In the genomic region with DNA sequence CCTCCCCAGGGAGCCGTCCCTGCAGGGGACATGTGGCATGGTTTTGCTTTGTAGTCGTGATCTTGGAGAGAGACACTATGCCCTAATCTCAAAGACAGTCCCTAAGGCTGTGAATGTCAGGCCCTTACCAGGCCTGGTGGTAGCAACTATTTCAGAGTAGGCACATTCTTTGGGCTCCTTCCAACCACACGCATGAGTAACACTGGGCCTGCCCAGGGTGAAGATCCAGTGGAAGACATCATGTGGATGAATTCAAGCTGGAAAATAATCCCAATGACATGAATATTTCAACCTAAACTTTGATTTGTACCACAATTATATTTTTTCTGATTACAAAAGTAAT, we compare ENCODE assay signal across 10 cellular contexts. TPM values are rescaled to one million over a fixed set of nuclear protein-coding genes. Genes with fewer than 3 reads are reported as not detected.
A peak's percentile ranks its signal among the peaks of the same experiment; 100 is the strongest.
DNase-seq lines count a peak whose midpoint lies in the region; ATAC-seq and TF ChIP-seq lines count a peak whose summit lies in the region.
"Had no signal": no experiment of that assay in that cellular context is flagged by ENCODE, and none has a peak within 500 bp of the region (broad histone marks: within the 10 kb centered on the region; RNA-seq: fewer than 3 reads in every experiment).

No MANE protein-coding gene starts in this region.

- no peaks in the 10 kb centered on the region for H3K36me3 Mint-ChIP-seq in dendritic cell treated with granulocyte-macrophage colony-stimulating factor and Interleukin-4, amounts not matched to agents 40 ng/mL and 50 ng/mL, for 4 days (ENCODE audit: low read depth)
- H3K36me3 Mint-ChIP-seq in CD4-positive, alpha-beta T cell (ENCODE audit: low read depth): no peaks in the 10 kb centered on the region

- peaks cover 21% of the 10 kb centered on the region for H3K27me3 Mint-ChIP-seq in dendritic cell treated with granulocyte-macrophage colony-stimulating factor and Interleukin-4, amounts not matched to agents 40 ng/mL and 50 ng/mL, for 4 days
- H3K27me3 Mint-ChIP-seq in CD4-positive, alpha-beta T cell: peaks cover 4% of the 10 kb centered on the region

- CTCF ChIA-PET in AG04449 (lab: Yijun Ruan, JAX): interaction anchor here (0.7 to 1.0 kb wide), 2 partner anchors 10 to 330 kb away, joined by 3 read pairs; no protein-coding TSS in a partner anchor
- CTCF ChIA-PET in CD4-positive, alpha-beta T cell (lab: Charles Lee): no interaction called here

- H3K4me3 Mint-ChIP-seq in dendritic cell treated with granulocyte-macrophage colony-stimulating factor and Interleukin-4, amounts not matched to agents 40 ng/mL and 50 ng/mL, for 4 days: no peak overlapping the region
- H3K4me3 Mint-ChIP-seq in CD4-positive, alpha-beta T cell: no peak overlapping the region

- no peaks in the 10 kb centered on the region for H3K27me3 ChIP-seq in CD4-positive, alpha-beta T cell (ENCODE audit: control insufficient read depth, insufficient read depth, low read length)

- no peaks in the 10 kb centered on the region for H3K9me3 ChIP-seq in CD4-positive, alpha-beta T cell (ENCODE audit: control insufficient read depth, low read length)
- H3K9me3 ChIP-seq: spleen had no signal

- H3K27ac ChIP-seq in CD4-positive, alpha-beta T cell (ENCODE audit: low read depth, low read length): no peak overlapping the region
- H3K27ac ChIP-seq: spleen had no signal

- no peaks in the 10 kb centered on the region for H3K9me3 Mint-ChIP-seq in dendritic cell treated with granulocyte-macrophage colony-stimulating factor and Interleukin-4, amounts not matched to agents 40 ng/mL and 50 ng/mL, for 4 days
- no peaks in the 10 kb centered on the region for H3K9me3 Mint-ChIP-seq in CD4-positive, alpha-beta T cell

- no peak overlapping the region for H3K4me3 ChIP-seq in AG04449 (ENCODE audit: low read depth, low read length)
- H3K4me3 ChIP-seq: spleen had no signal

- TF ChIP-seq CTCF in AG04449 (IDR thresholded peaks at IDR 0.05; ENCODE audit: insufficient read depth, low read length, missing control alignments): no peak
- no peak for TF ChIP-seq CTCF in CD4-positive, alpha-beta T cell (IDR thresholded peaks at IDR 0.05)

- H3K27ac Mint-ChIP-seq in dendritic cell treated with granulocyte-macrophage colony-stimulating factor and Interleukin-4, amounts not matched to agents 40 ng/mL and 50 ng/mL, for 4 days: peak overlapping the region; percentile 30
- no peak overlapping the region for H3K27ac Mint-ChIP-seq in CD4-positive, alpha-beta T cell

- H3K4me1 Mint-ChIP-seq in dendritic cell treated with granulocyte-macrophage colony-stimulating factor and Interleukin-4, amounts not matched to agents 40 ng/mL and 50 ng/mL, for 4 days (ENCODE audit: low read depth): peaks cover 36% of the 10 kb centered on the region
- H3K4me1 Mint-ChIP-seq in CD4-positive, alpha-beta T cell (ENCODE audit: low read depth): no peaks in the 10 kb centered on the region

- intact Hi-C loops in dendritic cell treated with granulocyte-macrophage colony-stimulating factor and Interleukin-4, amounts not matched to agents 40 ng/mL and 50 ng/mL, for 4 days (cut with micrococcal nuclease): loop anchor here (5.0 kb wide), 1 partner anchor 51 kb away; no protein-coding TSS in a partner anchor
- intact Hi-C loops in CD4-positive, alpha-beta T cell (cut with DNase I, micrococcal nuclease): no loop called here

- DNase-seq in AG04449 (ENCODE audit: low read depth, low spot score) (peak; percentile 81), NCI-H69 (lab: John Stamatoyannopoulos, UW) (peak; percentile 9), myocyte (ENCODE audit: low read depth) (peak; percentile 100), ecto neural progenitor cell (ENCODE audit: low spot score) (no peak), activated gamma-delta T cell (lab: John Stamatoyannopoulos, UW) (no peak)
- no peak for DNase-seq in CD4-positive, alpha-beta T cell
- DNase-seq: hippocampal formation, spleen had no signal

- no peak for ATAC-seq in HG02852 (IDR thresholded peaks at IDR 0.05; ENCODE audit: unreplicated experiment)
- ATAC-seq in CD4-positive, alpha-beta T cell (ENCODE audit: poor library complexity): no peak

- POLR2A ChIA-PET in AG04449 (lab: Yijun Ruan, JAX): interaction anchor here (2.0 kb wide), 1 partner anchor 53 kb away, joined by 7 read pairs; no protein-coding TSS in a partner anchor
- POLR2A ChIA-PET in CD4-positive, alpha-beta T cell (lab: Charles Lee): no interaction called here

RNA-seq across cellular contexts. Expression of gene INSIG1, which starts 39.5 kb away (rescaled TPM):
- total RNA-seq in myocyte: 313 and 655 TPM in 2 replicates
- 80.7 TPM for polyA plus RNA-seq in myocyte (2012)
- 10 to 100 TPM; 58.1 to 60.9 TPM for total RNA-seq in CD4-positive, alpha-beta T cell

Comparison
In these comparisons a context has a peak if more than half of its experiments do, and no peak if none do; other contexts are left out.
1. DNase-seq: peak in AG04449 (single experiment), NCI-H69 (single experiment) and myocyte (single experiment); none in CD4-positive, alpha-beta T cell (0 of 10), ecto neural progenitor cell (single experiment) and activated gamma-delta T cell (single experiment).